24 cellular contexts compared by ENCODE assay signal in genomic region chr6:126344181-126344580, GRCh38. TPM values are rescaled to one million over a fixed set of nuclear protein-coding genes. Genes with fewer than 3 reads are reported as not detected.
DNase-seq lines count a peak whose midpoint lies in the region; ATAC-seq, FAIRE-seq and TF ChIP-seq lines count a peak whose summit lies in the region.
"Had no signal": no experiment of that assay in that cellular context is flagged by ENCODE, and none has a peak within 500 bp of the region (broad histone marks: within the 10 kb centered on the region; RNA-seq: fewer than 3 reads in every experiment).

No MANE protein-coding gene starts in this region.

- SMC1A ChIA-PET in GM12878 (lab: Charles Lee; ENCODE audit: uncharacterized antibody, unreplicated experiment) = interaction anchor here (0.5 kb wide), 1 partner anchor 198 kb away, joined by 3 read pairs; no protein-coding TSS in a partner anchor

- POLR2A ChIA-PET in GM12878 (lab: Charles Lee) = no interaction called here

- H2BK15ac ChIP-seq in mesendoderm (replicated peaks; ENCODE audit: low read depth) = no peak overlapping the region

- TF ChIP-seq CTCF in GM12878 (IDR thresholded peaks at IDR 0.05 in 2 of 3, conservative IDR thresholded peaks at IDR 0.05 in 1 of 3; ENCODE audit: control insufficient read depth in 2 of 3, extremely low read depth in 1 of 3, insufficient read depth in 1 of 3, low read depth in 3 of 3, low read length in 3 of 3) = no peak
- no peak for TF ChIP-seq CTCF in BE2C (IDR thresholded peaks at IDR 0.05; ENCODE audit: low read depth, low read length)

- H3K27me3 ChIP-seq in GM12878 (replicated peaks in 1 of 2; ENCODE audit: control insufficient read depth in 2 of 2, insufficient read depth in 2 of 2, low read length in 1 of 2) (no peaks in the 10 kb centered on the region), mesendoderm (ENCODE audit: insufficient read depth, low read length, poor library complexity) (no peaks in the 10 kb centered on the region), BE2C (no peaks in the 10 kb centered on the region)

- CTCF ChIA-PET in GM12878 (lab: Yijun Ruan, JAX) = interaction anchor here (0.6 to 3.2 kb wide), 3 partner anchors 17 to 358 kb away, joined by 3 to 22 read pairs (median 4); partner anchors contain the start of gene TRMT11

- no peak overlapping the region for H4K5ac ChIP-seq in mesendoderm (ENCODE audit: low read length)

- no peak overlapping the region for H3K4me3 ChIP-seq in GM12878
- H3K4me3 ChIP-seq in mesendoderm (ENCODE audit: low read length) = no peak overlapping the region
- no peak overlapping the region for H3K4me3 ChIP-seq in BE2C (ENCODE audit: low read depth, low read length)
- H3K4me3 ChIP-seq: A549, GM23338, HAP-1 had no signal

- TF ChIP-seq RAD21 in GM12878 (IDR thresholded peaks at IDR 0.05; ENCODE audit: insufficient read depth, low read depth, low read length) = no peak

- no peak for TF ChIP-seq EP300 in GM12878 (IDR thresholded peaks at IDR 0.05; ENCODE audit: borderline replicate concordance in 1 of 2, control insufficient read depth in 1 of 2, low read depth in 2 of 2, low read length in 2 of 2)

- H3K56ac ChIP-seq in mesendoderm (ENCODE audit: low read length) = no peak overlapping the region

- intact Hi-C loops in GM12878 (cut with micrococcal nuclease; ENCODE audit: unreplicated experiment) = loop anchor here (5.0 kb wide), 1 partner anchor 167 kb away; no protein-coding TSS in a partner anchor

- H3K79me2 ChIP-seq in GM12878 (ENCODE audit: control insufficient read depth, insufficient read depth, low read length) = peaks cover 28% of the 10 kb centered on the region
- H3K79me2 ChIP-seq in mesendoderm (ENCODE audit: control insufficient read depth, insufficient read depth, low read length) = peaks cover 22% of the 10 kb centered on the region

- no TSS peak for BruUV-seq in GM12878 (replicated peaks; lab: Mats Ljungman, UMichigan)

- no peak overlapping the region for H3K18ac ChIP-seq in mesendoderm (ENCODE audit: low read length)

- H3K23ac ChIP-seq in mesendoderm (ENCODE audit: low read length) = no peak overlapping the region

- TF ChIP-seq POLR2A in GM12878 (IDR thresholded peaks at IDR 0.05; ENCODE audit: low read depth, low read length) = no peak

- no peak overlapping the region for H2BK120ac ChIP-seq in mesendoderm (ENCODE audit: low read depth, low read length)

- H3K36me3 ChIP-seq in GM12878 (ENCODE audit: control insufficient read depth in 2 of 2, insufficient read depth in 2 of 2, low read length in 1 of 2) (no peaks in the 10 kb centered on the region), mesendoderm (ENCODE audit: control insufficient read depth, insufficient read depth, low read length) (no peaks in the 10 kb centered on the region), BE2C (peaks cover 2% of the 10 kb centered on the region; the same call in 1 of the 2 replicates)

- RAD21 ChIA-PET in GM12878 (lab: Charles Lee; ENCODE audit: unreplicated experiment) = no interaction called here

- H3K27ac ChIP-seq in GM12878 (ENCODE audit: control insufficient read depth, insufficient read depth) (no peak overlapping the region), mesendoderm (ENCODE audit: low read depth, low read length) (no peak overlapping the region)
- H3K27ac ChIP-seq: A549 had no signal

- no peak overlapping the region for H2AK5ac ChIP-seq in mesendoderm (ENCODE audit: low read length)

- DNase-seq in ELF-1 (ENCODE audit: low read depth, low spot score) (peak; percentile 10), GM12878 (ENCODE audit: low read depth, low spot score) (no peak), mesendoderm (peak; percentile 27), renal cortical epithelial cell (ENCODE audit: low read depth) (peak; percentile 4), BE2C (no peak), GOT3 (lab: John Stamatoyannopoulos, UW) (no peak)
- no peak for DNase-seq in activated CD4-positive, alpha-beta T cell treated with anti-CD3 and anti-CD28 coated beads, Interleukin-2, amount 50 U/mL, for 1 hour
- no peak for DNase-seq in NK-92 treated with Interleukin-12 subunit alpha and Interleukin-12 subunit beta, amount 100 ng/mL, for 24 hours (lab: John Stamatoyannopoulos, UW)
- DNase-seq: 8988T; ACHN; AML-193; C1 segment of cervical spinal cord; Calu3; CD4-positive, alpha-beta memory T cell; COR-L47; DMS53; DMS79 treated with DMSO at 0.1 percent for 48 hours; GDM1 had no signal

- H3K4me2 ChIP-seq in GM12878 (ENCODE audit: control insufficient read depth, insufficient read depth) (peak overlapping the region; percentile 38; the same call in 1 of the 2 replicates), mesendoderm (ENCODE audit: low read length) (no peak overlapping the region)
- H3K4me2 ChIP-seq: A549, GM23338 had no signal

- ATAC-seq in GM12878 = no peak
- ATAC-seq: A549, GM23338 had no signal

- peaks cover 3% of the 10 kb centered on the region for H3K79me1 ChIP-seq in mesendoderm (ENCODE audit: low read length)

- in situ Hi-C loops in GM12878 (cut with MboI) = no loop called here

- no peak overlapping the region for H2BK5ac ChIP-seq in mesendoderm (ENCODE audit: low read length)

- H3K9me3 ChIP-seq in GM12878 (replicated peaks; ENCODE audit: control insufficient read depth, insufficient read depth, low read length) (no peaks in the 10 kb centered on the region), BE2C (no peaks in the 10 kb centered on the region)
- H3K9me3 ChIP-seq: A549, HAP-1 had no signal

- no peak overlapping the region for H3K4ac ChIP-seq in mesendoderm (ENCODE audit: low read depth, low read length)

- no peak overlapping the region for H4K8ac ChIP-seq in mesendoderm (ENCODE audit: low read depth, low read length)

- no peak overlapping the region for H3K9ac ChIP-seq in GM12878 (ENCODE audit: control insufficient read depth, insufficient read depth, low read length)
- H3K9ac ChIP-seq in mesendoderm (ENCODE audit: low read length) = no peak overlapping the region

- H3K4me1 ChIP-seq in GM12878 (ENCODE audit: control insufficient read depth, insufficient read depth, low read length) (peaks cover 8% of the 10 kb centered on the region), mesendoderm (ENCODE audit: control insufficient read depth, low read depth, low read length) (no peaks in the 10 kb centered on the region), BE2C (no peaks in the 10 kb centered on the region)

- no peaks in the 10 kb centered on the region for H4K20me1 ChIP-seq in GM12878 (ENCODE audit: control insufficient read depth, insufficient read depth)

- no peak overlapping the region; the same call in 1 of the 2 replicates for H2AFZ ChIP-seq in GM12878 (ENCODE audit: control insufficient read depth, low read depth, low read length)
- H2AFZ ChIP-seq: GM23338 had no signal

- no peak for FAIRE-seq in GM12878 (lab: Jason Lieb, UNC)
- FAIRE-seq: A549, GM12891, GM18507, H54 had no signal

TF ChIP-seq in GM12878, 131 proteins besides CTCF, POLR2A, EP300 and RAD21:
- TF ChIP-seq, protein P1, sequence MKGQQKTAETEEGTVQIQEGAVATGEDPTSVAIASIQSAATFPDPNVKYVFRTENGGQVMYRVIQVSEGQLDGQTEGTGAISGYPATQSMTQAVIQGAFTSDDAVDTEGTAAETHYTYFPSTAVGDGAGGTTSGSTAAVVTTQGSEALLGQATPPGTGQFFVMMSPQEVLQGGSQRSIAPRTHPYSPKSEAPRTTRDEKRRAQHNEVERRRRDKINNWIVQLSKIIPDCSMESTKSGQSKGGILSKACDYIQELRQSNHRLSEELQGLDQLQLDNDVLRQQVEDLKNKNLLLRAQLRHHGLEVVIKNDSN (IDR thresholded peaks at IDR 0.05; ENCODE audit: borderline replicate concordance, extremely low read length, insufficient read depth, low read depth, low read length) = no peak
- TF ChIP-seq ZZZ3 (IDR thresholded peaks at IDR 0.05; ENCODE audit: control insufficient read depth, insufficient read length, low read depth) (no peak), NBN (IDR thresholded peaks at IDR 0.05) (no peak), YY1 (IDR thresholded peaks at IDR 0.05; ENCODE audit: low read depth, low read length) (no peak)
TF ChIP-seq in GM12878: peak in this region for 0.

RNA-seq across cellular contexts. Expression of gene CENPW, which starts 4.3 kb away (rescaled TPM):
- 6.3 and 9.3 TPM in 2 replicates for total RNA-seq in GM12878 (2013; cell fraction: nucleolus; rRNA removed)
- total RNA-seq in GM12878 (2014; rRNA removed) (27.2 and 30.2 TPM in 2 replicates), GM12878 (2014; rRNA removed; fragmentation: Illumina TruSeq; extraction: Trizol) (45.7 and 48.2 TPM in 2 replicates), GM12878 (2021) (77.8 and 78.9 TPM in 2 replicates), renal cortical epithelial cell (1.6 and 17.4 TPM in 2 replicates)
- 92.3 TPM for polyA plus RNA-seq in GM12878 (2011; ENCODE audit: low read depth)
- polyA plus RNA-seq in GM12878 (2011; rRNA removed) (34.2 and 49.2 TPM in 2 replicates), GM12878 (2014; fragmentation: Illumina TruSeq; extraction: Trizol) (55.9 and 62.3 TPM in 2 replicates), GM12878 (2014; fragmentation: Nextera tagmentation; extraction: Ambion mirVana) (100 to 1,000 TPM; 237 to 283 TPM), GM12878 (2014; rRNA removed) (40.3 and 43.8 TPM in 2 replicates), GM12878 (2016; fragmentation: Nextera tagmentation; extraction: Ambion mirVana) (100 to 1,000 TPM; 187 to 189 TPM)
- 15.0 and 19.2 TPM in 2 replicates for polyA plus RNA-seq in GM12878 (2011; cell fraction: cytosol; rRNA removed)
- 9.5 and 14.0 TPM in 2 replicates for polyA plus RNA-seq in GM12878 (2011; cell fraction: nucleus; rRNA removed)
- 26.4 and 32.2 TPM in 2 replicates for polyA plus RNA-seq in GM12878 (2012)
- polyA minus RNA-seq in GM12878 (2011; rRNA and poly(A)+ RNA removed) = 6.2 and 8.2 TPM in 2 replicates
- 2.9 TPM in 2 replicates for polyA minus RNA-seq in GM12878 (2011; cell fraction: cytosol; rRNA and poly(A)+ RNA removed)
- 9.6 and 12.3 TPM in 2 replicates for polyA minus RNA-seq in GM12878 (2011; cell fraction: nucleus; rRNA and poly(A)+ RNA removed)
- 146 TPM for polyA plus RNA-seq in mesendoderm (2013, experiment 1 of 2)
- 150 TPM for polyA plus RNA-seq in mesendoderm (2013, experiment 2 of 2)
- polyA plus RNA-seq in BE2C (2012; ENCODE audit: insufficient read depth, insufficient read length, low read depth) = 6.6 TPM

Comparison
In these comparisons a context has a peak if more than half of its experiments do, and no peak if none do; other contexts are left out.
1. DNase-seq: peak in ELF-1 (single experiment), mesendoderm (single experiment) and renal cortical epithelial cell (single experiment); none in GM12878 (single experiment), BE2C (single experiment), activated CD4-positive, alpha-beta T cell treated with anti-CD3 and anti-CD28 coated beads, Interleukin-2, amount 50 U/mL, for 1 hour (single experiment), GOT3 (single experiment) and NK-92 treated with Interleukin-12 subunit alpha and Interleukin-12 subunit beta, amount 100 ng/mL, for 24 hours (single experiment).